16 cellular contexts compared by ENCODE assay signal in the genomic region with DNA sequence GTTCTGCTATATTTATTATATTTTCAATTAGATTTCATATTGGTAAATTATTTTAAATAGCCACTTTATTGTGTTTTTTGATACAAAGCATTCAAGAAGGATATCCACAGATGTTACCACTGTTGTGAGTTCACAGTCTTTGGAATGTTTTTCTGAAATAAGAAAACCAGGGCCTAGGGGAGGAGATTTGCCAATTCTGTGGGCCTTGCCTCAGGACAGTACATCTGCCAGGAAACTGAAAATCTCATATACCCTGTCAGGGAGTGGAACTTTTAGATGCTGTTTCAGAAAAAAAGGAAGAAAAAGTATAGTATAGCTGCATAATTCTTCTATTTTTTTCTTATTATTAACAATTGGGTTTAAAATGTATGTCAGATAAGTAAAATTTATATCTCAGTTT.
"Had no signal": no experiment of that assay in that cellular context is flagged by ENCODE, and none has a peak within 500 bp of the region (broad histone marks: within the 10 kb centered on the region; RNA-seq: fewer than 3 reads in every experiment).

No MANE protein-coding gene starts in this region.

- H3K27ac ChIP-seq: coronary artery, sigmoid colon, upper lobe of left lung had no signal

- H3K9me3 ChIP-seq: sigmoid colon had no signal

- DNase-seq: activated CD4-positive, alpha-beta T cell treated with anti-CD3 and anti-CD28 coated beads, Interleukin-2, amount 50 U/mL, for 4 hours; activated CD8-positive, alpha-beta memory T cell treated with anti-CD3 and anti-CD28 coated beads, Interleukin-2, amount 10 ng/mL, durations not matched to agents 7 days and 5 days; activated effector memory CD4-positive, alpha-beta T cell treated with Interleukin-2 at 50 U/mL for 16 hours; activated T-cell treated with anti-CD3 and anti-CD28 coated beads, Interleukin-2, amount 50 U/mL, for 24 hours; caudate nucleus; effector CD8-positive, alpha-beta T cell; foreskin melanocyte; head of caudate nucleus; occipital lobe; sigmoid colon; stimulated activated CD4-positive, alpha-beta T cell treated with anti-CD3 and anti-CD28 coated beads, Interleukin-2, amount 100 ng/mL, for 48 hours; stimulated activated naive CD4-positive, alpha-beta T cell treated with Interleukin-2 at 50 U/mL for 16 hours; SW 1271; upper lobe of left lung had no signal

- H3K36me3 ChIP-seq: sigmoid colon, upper lobe of left lung had no signal

- H3K27me3 ChIP-seq: sigmoid colon, upper lobe of left lung had no signal

- ATAC-seq: activated CD4-positive, CD25-positive, alpha-beta regulatory T cell treated with anti-CD3 and anti-CD28 coated beads, Interleukin-2, amount 50 U/mL, for 24 hours; activated CD8-positive, alpha-beta memory T cell treated with anti-CD3 and anti-CD28 coated beads, Interleukin-2, amount 10 ng/mL, durations not matched to agents 7 days and 5 days had no signal

- H3K4me1 ChIP-seq: sigmoid colon, upper lobe of left lung had no signal

- H3K4me3 ChIP-seq: coronary artery, sigmoid colon, upper lobe of left lung had no signal
